In genomic region chrX:102899940-102900916, GRCh38 we compare ENCODE assay signal across 8 cellular contexts. TPM values are rescaled to one million over a fixed set of nuclear protein-coding genes. Genes with fewer than 3 reads are reported as not detected.
DNase-seq lines count a peak whose midpoint lies in the region; ATAC-seq and TF ChIP-seq lines count a peak whose summit lies in the region.

No MANE protein-coding gene starts in this region.

- H3K4me1 Mint-ChIP-seq in activated CD4-positive, alpha-beta T cell treated with anti-CD3 and anti-CD28 coated beads, Interleukin-2, amount 10 ng/mL, durations not matched to agents 7 days and 5 days: peaks cover 6% of the 10 kb centered on the region
- no peaks in the 10 kb centered on the region for H3K4me1 Mint-ChIP-seq in mesothelial cell of epicardium

- ATAC-seq in GM18907 (IDR thresholded peaks at IDR 0.05; ENCODE audit: unreplicated experiment) (peak; percentile 88), HG03135 (IDR thresholded peaks at IDR 0.05; ENCODE audit: unreplicated experiment) (peak; percentile 96)

- peak in 8 of 14 donors; percentile 0 to 27 (median 7) for DNase-seq in C1 segment of cervical spinal cord (lab: John Stamatoyannopoulos, UW)
- DNase-seq in NCI-H460 (ENCODE audit: extremely low read depth, low read depth): peak; percentile 63
- DNase-seq in activated CD4-positive, alpha-beta T cell treated with anti-CD3 and anti-CD28 coated beads, Interleukin-2, amount 10 ng/mL, durations not matched to agents 7 days and 5 days: peak; percentile 72
- peak; percentile 36 to 63 for DNase-seq in dermis microvascular lymphatic vessel endothelial cell (ENCODE audit: low read depth in 2 of 2)
- DNase-seq in mesothelial cell of epicardium (ENCODE audit: low spot score in 2 of 2, unreplicated experiment in 2 of 2): peak; percentile 34 to 74
- peak; percentile 21 to 45 for DNase-seq in stimulated activated CD8-positive, alpha-beta memory T cell treated with anti-CD3 and anti-CD28 coated beads, Interleukin-4, amount 100 ng/mL, for 1 hour (ENCODE audit: low read depth in 2 of 2, low spot score in 1 of 2)

- peak; percentile 55 for TF ChIP-seq CTCF in mesothelial cell of epicardium (IDR thresholded peaks at IDR 0.05; ENCODE audit: unreplicated experiment)

- POLR2A ChIA-PET in activated CD4-positive, alpha-beta T cell treated with anti-CD3 and anti-CD28 coated beads, Interleukin-2, amount 10 ng/mL, durations not matched to agents 7 days and 5 days (lab: Charles Lee): no interaction called here

- CTCF ChIA-PET in activated CD4-positive, alpha-beta T cell treated with anti-CD3 and anti-CD28 coated beads, Interleukin-2, amount 10 ng/mL, durations not matched to agents 7 days and 5 days (lab: Charles Lee): interaction anchor here (0.6 to 1.1 kb wide), 5 partner anchors 33 to 696 kb away, joined by 3 to 4 read pairs (median 4); no protein-coding TSS in a partner anchor

- H3K4me3 Mint-ChIP-seq in activated CD4-positive, alpha-beta T cell treated with anti-CD3 and anti-CD28 coated beads, Interleukin-2, amount 10 ng/mL, durations not matched to agents 7 days and 5 days: no peak overlapping the region
- no peak overlapping the region for H3K4me3 Mint-ChIP-seq in mesothelial cell of epicardium

- no peaks in the 10 kb centered on the region for H3K9me3 Mint-ChIP-seq in activated CD4-positive, alpha-beta T cell treated with anti-CD3 and anti-CD28 coated beads, Interleukin-2, amount 10 ng/mL, durations not matched to agents 7 days and 5 days
- peaks cover 13% of the 10 kb centered on the region for H3K9me3 Mint-ChIP-seq in mesothelial cell of epicardium

- H3K27ac Mint-ChIP-seq in activated CD4-positive, alpha-beta T cell treated with anti-CD3 and anti-CD28 coated beads, Interleukin-2, amount 10 ng/mL, durations not matched to agents 7 days and 5 days: no peak overlapping the region
- no peak overlapping the region for H3K27ac Mint-ChIP-seq in mesothelial cell of epicardium

- no peaks in the 10 kb centered on the region for H3K36me3 Mint-ChIP-seq in activated CD4-positive, alpha-beta T cell treated with anti-CD3 and anti-CD28 coated beads, Interleukin-2, amount 10 ng/mL, durations not matched to agents 7 days and 5 days (ENCODE audit: low read depth)
- H3K36me3 Mint-ChIP-seq in mesothelial cell of epicardium: peaks cover 9% of the 10 kb centered on the region

- H3K27me3 Mint-ChIP-seq in activated CD4-positive, alpha-beta T cell treated with anti-CD3 and anti-CD28 coated beads, Interleukin-2, amount 10 ng/mL, durations not matched to agents 7 days and 5 days: no peaks in the 10 kb centered on the region
- no peaks in the 10 kb centered on the region for H3K27me3 Mint-ChIP-seq in mesothelial cell of epicardium (ENCODE audit: low read depth)

RNA-seq across cellular contexts. Expression of gene RAB40AL, which starts 36.8 kb away (rescaled TPM):
- 0.52 TPM in 1 of 2 replicates, not detected in the other for total RNA-seq in NCI-H460 (2014; rRNA removed; shearing (Covaris generic))
- polyA plus RNA-seq in NCI-H460 (2014; cell fraction: nucleus; rRNA removed): 0.90 TPM in 1 of 2 replicates, not detected in the other
- under 1 TPM; 0.25 to 0.31 TPM for total RNA-seq in activated CD4-positive, alpha-beta T cell treated with anti-CD3 and anti-CD28 coated beads, Interleukin-2, amount 10 ng/mL, durations not matched to agents 7 days and 5 days
- total RNA-seq in dermis microvascular lymphatic vessel endothelial cell (0.13 and 0.38 TPM in 2 replicates), mesothelial cell of epicardium (2.0 to 2.3 TPM (median 2.3 TPM) in 3 replicates)

Comparison
In these comparisons a context has a peak if more than half of its experiments do, and no peak if none do; other contexts are left out.
1. Peak in every context shown above with its lines: DNase-seq and ATAC-seq.
2. DNase-seq: peak in every context shown above with its lines; median percentile 72 in activated CD4-positive, alpha-beta T cell treated with anti-CD3 and anti-CD28 coated beads, Interleukin-2, amount 10 ng/mL, durations not matched to agents 7 days and 5 days; 63 in NCI-H460; 54 in mesothelial cell of epicardium; 50 in dermis microvascular lymphatic vessel endothelial cell; 33 in stimulated activated CD8-positive, alpha-beta memory T cell treated with anti-CD3 and anti-CD28 coated beads, Interleukin-4, amount 100 ng/mL, for 1 hour; 7 in C1 segment of cervical spinal cord.